In genomic region chr1:236875975-236876374, GRCh38 we compare ENCODE assay signal across 16 cellular contexts.
A peak's percentile ranks its signal among the peaks of the same experiment; 100 is the strongest.
DNase-seq lines count a peak whose midpoint lies in the region; ATAC-seq, FAIRE-seq and TF ChIP-seq lines count a peak whose summit lies in the region.
"Had no signal": no experiment of that assay in that cellular context is flagged by ENCODE, and none has a peak within 500 bp of the region (broad histone marks: within the 10 kb centered on the region; RNA-seq: fewer than 3 reads in every experiment).

No MANE protein-coding gene starts in this region.

- no peak overlapping the region for H3K4me3 Mint-ChIP-seq in activated naive CD8-positive, alpha-beta T cell treated with anti-CD3 and anti-CD28 coated beads, Interleukin-2, amount 50 U/mL, for 24 hours
- no peak overlapping the region for H3K4me3 Mint-ChIP-seq in activated naive CD8-positive, alpha-beta T cell treated with anti-CD3 and anti-CD28 coated beads for 36 hours
- H3K4me3 Mint-ChIP-seq: B cell; CD4-positive, alpha-beta T cell; GM23338 had no signal

- no peaks in the 10 kb centered on the region for H3K9me3 ChIP-seq in transverse colon

- peak; percentile 47 for FAIRE-seq in TTC549 (lab: Jason Lieb, UNC)
- FAIRE-seq: GM12878, GM18507 had no signal

- WGBS in transverse colon (ENCODE audit: low coverage in 1 of 2), 2 donors, result 90 to 94% methylated on average over 5 of the region's 5 CpGs

- TF ChIP-seq EP300 in transverse colon (IDR thresholded peaks at IDR 0.05; ENCODE audit: low read depth), result no peak

- in situ Hi-C loops in transverse colon (cut with MboI; ENCODE audit: low pct_ligation_motif_present in 1 of 4, low pct_unique_long_range_greater_than_20kb in 1 of 4, low sequenced_read_pairs in 3 of 4), result no loop called here

- H3K36me3 ChIP-seq in transverse colon, result peaks cover 0 to 10% (median 0%) of the 10 kb centered on the region in 4 donors

- DNase-seq in activated naive CD8-positive, alpha-beta T cell treated with anti-CD3 and anti-CD28 coated beads, Interleukin-2, amount 50 U/mL, for 24 hours, result no peak
- DNase-seq in activated naive CD8-positive, alpha-beta T cell treated with anti-CD3 and anti-CD28 coated beads for 36 hours, result no peak
- peak; percentile 42 for DNase-seq in fibroblast of peridontal ligament (ENCODE audit: extremely low read depth)
- no peak for DNase-seq in transverse colon
- DNase-seq: C1 segment of cervical spinal cord; Calu3; CD4-positive, alpha-beta T cell; DMS79; H7 had no signal

- no peak for TF ChIP-seq POLR2A in transverse colon (IDR thresholded peaks at IDR 0.05)

- no peak overlapping the region for H3K27ac Mint-ChIP-seq in activated naive CD8-positive, alpha-beta T cell treated with anti-CD3 and anti-CD28 coated beads, Interleukin-2, amount 50 U/mL, for 24 hours
- H3K27ac Mint-ChIP-seq in activated naive CD8-positive, alpha-beta T cell treated with anti-CD3 and anti-CD28 coated beads for 36 hours, result no peak overlapping the region
- H3K27ac Mint-ChIP-seq: B cell; CD4-positive, alpha-beta T cell; GM23338 had no signal

- H3K27me3 ChIP-seq in transverse colon, result no peaks in the 10 kb centered on the region

- no peak for TF ChIP-seq CTCF in transverse colon (IDR thresholded peaks at IDR 0.05)

- no peaks in the 10 kb centered on the region for H3K9me3 Mint-ChIP-seq in activated naive CD8-positive, alpha-beta T cell treated with anti-CD3 and anti-CD28 coated beads, Interleukin-2, amount 50 U/mL, for 24 hours
- H3K9me3 Mint-ChIP-seq in activated naive CD8-positive, alpha-beta T cell treated with anti-CD3 and anti-CD28 coated beads for 36 hours, result no peaks in the 10 kb centered on the region
- H3K9me3 Mint-ChIP-seq: CD4-positive, alpha-beta T cell; GM23338 had no signal

- no peak overlapping the region for H3K4me3 ChIP-seq in transverse colon
- H3K4me3 ChIP-seq: GM12878, GM23338 had no signal

- H3K4me1 Mint-ChIP-seq in activated naive CD8-positive, alpha-beta T cell treated with anti-CD3 and anti-CD28 coated beads, Interleukin-2, amount 50 U/mL, for 24 hours, result peaks cover 13% of the 10 kb centered on the region
- peaks cover 5% of the 10 kb centered on the region for H3K4me1 Mint-ChIP-seq in activated naive CD8-positive, alpha-beta T cell treated with anti-CD3 and anti-CD28 coated beads for 36 hours
- H3K4me1 Mint-ChIP-seq: B cell had no signal

- no peaks in the 10 kb centered on the region for H3K27me3 Mint-ChIP-seq in activated naive CD8-positive, alpha-beta T cell treated with anti-CD3 and anti-CD28 coated beads, Interleukin-2, amount 50 U/mL, for 24 hours
- no peaks in the 10 kb centered on the region for H3K27me3 Mint-ChIP-seq in activated naive CD8-positive, alpha-beta T cell treated with anti-CD3 and anti-CD28 coated beads for 36 hours
- H3K27me3 Mint-ChIP-seq: B cell; CD4-positive, alpha-beta T cell had no signal

- intact Hi-C loops in transverse colon (cut with DNase I; ENCODE audit: low total_unique reads), result no loop called here

- H3K4me1 ChIP-seq in transverse colon, result no peaks in the 10 kb centered on the region

- H3K36me3 Mint-ChIP-seq in activated naive CD8-positive, alpha-beta T cell treated with anti-CD3 and anti-CD28 coated beads, Interleukin-2, amount 50 U/mL, for 24 hours (ENCODE audit: low read depth), result peaks cover 35% of the 10 kb centered on the region
- H3K36me3 Mint-ChIP-seq in activated naive CD8-positive, alpha-beta T cell treated with anti-CD3 and anti-CD28 coated beads for 36 hours, result peaks cover 12% of the 10 kb centered on the region

- H3K27ac ChIP-seq in transverse colon, result no peak overlapping the region

- peak; percentile 61 for ATAC-seq in activated naive CD8-positive, alpha-beta T cell treated with anti-CD3 and anti-CD28 coated beads, Interleukin-2, amount 50 U/mL, for 24 hours
- ATAC-seq in HG03025 (IDR thresholded peaks at IDR 0.05; ENCODE audit: low FRiP score, unreplicated experiment) (no peak), HG03439 (IDR thresholded peaks at IDR 0.05; ENCODE audit: unreplicated experiment) (no peak)
- ATAC-seq: GM12878, GM23338 had no signal
